ENCODE assay signal across 24 cellular contexts in the genomic region with DNA sequence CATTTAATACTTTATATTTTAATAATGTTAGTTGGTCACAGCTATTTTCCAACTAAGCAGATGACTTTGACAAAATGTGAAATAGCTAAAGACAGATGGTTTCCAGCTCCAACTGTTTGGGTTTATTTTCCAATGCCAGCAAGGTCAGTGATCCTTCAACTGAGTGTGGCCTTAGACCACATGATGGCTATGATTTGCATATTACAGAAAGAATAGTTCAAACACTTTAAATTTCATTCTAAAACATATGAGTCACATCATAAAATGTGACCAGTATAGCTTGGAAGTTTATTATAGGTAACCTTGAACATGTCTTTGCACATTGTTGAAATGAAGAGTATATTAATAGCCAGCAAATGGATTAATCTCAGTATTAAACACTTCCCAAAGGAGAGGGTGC.
"Had no signal": no experiment of that assay in that cellular context is flagged by ENCODE, and none has a peak within 500 bp of the region (broad histone marks: within the 10 kb centered on the region; RNA-seq: fewer than 3 reads in every experiment).

No MANE protein-coding gene starts in this region.

- H3K27ac Mint-ChIP-seq: dendritic cell treated with granulocyte-macrophage colony-stimulating factor and Interleukin-4, amounts not matched to agents 40 ng/mL and 50 ng/mL, for 4 days; endodermal cell; immature natural killer cell; mesothelial cell of epicardium; naive thymus-derived CD8-positive, alpha-beta T cell; stimulated activated naive CD8-positive, alpha-beta T cell treated with anti-CD3 and anti-CD28 coated beads, Interleukin-15, amount 100 ng/mL, for 72 hours had no signal

- H3K4me1 Mint-ChIP-seq: endodermal cell; immature natural killer cell; mesothelial cell of epicardium; naive thymus-derived CD8-positive, alpha-beta T cell; nephron progenitor cell; stimulated activated naive CD8-positive, alpha-beta T cell treated with anti-CD3 and anti-CD28 coated beads, Interleukin-15, amount 100 ng/mL, for 72 hours had no signal

- H3K36me3 Mint-ChIP-seq: immature natural killer cell; mesothelial cell of epicardium; naive thymus-derived CD8-positive, alpha-beta T cell had no signal

- H3K4me3 Mint-ChIP-seq: dendritic cell treated with granulocyte-macrophage colony-stimulating factor and Interleukin-4, amounts not matched to agents 40 ng/mL and 50 ng/mL, for 4 days; endodermal cell; immature natural killer cell; mesothelial cell of epicardium; naive thymus-derived CD8-positive, alpha-beta T cell; nephron progenitor cell; stimulated activated naive CD8-positive, alpha-beta T cell treated with anti-CD3 and anti-CD28 coated beads, Interleukin-15, amount 100 ng/mL, for 72 hours had no signal

- H3K9me3 Mint-ChIP-seq: endodermal cell; nephron progenitor cell; stimulated activated naive CD8-positive, alpha-beta T cell treated with anti-CD3 and anti-CD28 coated beads, Interleukin-15, amount 100 ng/mL, for 72 hours had no signal

- H3K27me3 Mint-ChIP-seq: dendritic cell treated with granulocyte-macrophage colony-stimulating factor and Interleukin-4, amounts not matched to agents 40 ng/mL and 50 ng/mL, for 4 days; stimulated activated naive CD8-positive, alpha-beta T cell treated with anti-CD3 and anti-CD28 coated beads, Interleukin-15, amount 100 ng/mL, for 72 hours had no signal

- DNase-seq: caudate nucleus; cerebellar nuclear complex; effector CD8-positive, alpha-beta T cell; endodermal cell; foreskin melanocyte; glutamatergic neuron; hypothalamus; immature natural killer cell; mesenchymal stem cell; mucosa of descending colon; naive thymus-derived CD8-positive, alpha-beta T cell; nephron progenitor cell; nucleus accumbens; right cardiac atrium; sigmoid colon; stimulated activated CD4-positive, alpha-beta T cell treated with anti-CD3 and anti-CD28 coated beads, Interleukin-12 subunit alpha, Interleukin-12 subunit beta, amount 100 ng/mL, for 4 hours; stimulated activated CD4-positive, alpha-beta T cell treated with anti-CD3 and anti-CD28 coated beads, Interleukin-1b, Interleukin-23, amount 100 ng/mL, for 48 hours; stimulated activated CD4-positive, alpha-beta T cell treated with anti-CD3 and anti-CD28 coated beads, Interleukin-4, amount 100 ng/mL, for 1 hour; stimulated activated CD8-positive, alpha-beta memory T cell treated with anti-CD3 and anti-CD28 coated beads, Interleukin-4, amount 100 ng/mL, for 48 hours; stimulated activated naive CD4-positive, alpha-beta T cell; stimulated activated naive CD8-positive, alpha-beta T cell treated with anti-CD3 and anti-CD28 coated beads, Interleukin-15, amount 100 ng/mL, for 72 hours; transverse colon had no signal
